ENCODE assay signal across 8 cellular contexts in genomic region chr9:96854877-96855273, GRCh38. TPM values are rescaled to one million over a fixed set of nuclear protein-coding genes. Genes with fewer than 3 reads are reported as not detected.
DNase-seq lines count a peak whose midpoint lies in the region; ATAC-seq, FAIRE-seq and TF ChIP-seq lines count a peak whose summit lies in the region.

No MANE protein-coding gene starts in this region.

- peaks cover 31% of the 10 kb centered on the region for H3K4me1 Mint-ChIP-seq in activated CD4-positive, alpha-beta T cell treated with anti-CD3 and anti-CD28 coated beads, Interleukin-2, amount 10 ng/mL, durations not matched to agents 7 days and 5 days
- peaks cover 48% of the 10 kb centered on the region for H3K4me1 Mint-ChIP-seq in activated T-helper 2 cell treated with anti-CD3 and anti-CD28 coated beads, Interferon-gamma antibody, Interleukin-2, Interleukin-4, amounts not matched to agents 10 μg/mL and 5 μg/mL and 100 μg/mL, durations not matched to agents 14 hours and 24 hours and 36 hours (ENCODE audit: low read depth)

- peaks cover 3% of the 10 kb centered on the region for H3K9me3 Mint-ChIP-seq in activated CD4-positive, alpha-beta T cell treated with anti-CD3 and anti-CD28 coated beads, Interleukin-2, amount 10 ng/mL, durations not matched to agents 7 days and 5 days
- peaks cover 4% of the 10 kb centered on the region for H3K9me3 Mint-ChIP-seq in activated T-helper 2 cell treated with anti-CD3 and anti-CD28 coated beads, Interferon-gamma antibody, Interleukin-2, Interleukin-4, amounts not matched to agents 10 μg/mL and 5 μg/mL and 100 μg/mL, durations not matched to agents 14 hours and 24 hours and 36 hours

- H3K9me3 ChIP-seq in kidney (ENCODE audit: control insufficient read depth in 1 of 2, low read length in 2 of 2) (no peaks in the 10 kb centered on the region), subcutaneous abdominal adipose tissue (ENCODE audit: control insufficient read depth in 5 of 5, low read length in 5 of 5) (no peaks in the 10 kb centered on the region)

- H3K4me3 ChIP-seq in kidney (ENCODE audit: low read length in 2 of 2) (peak overlapping the region; percentile 58 to 83), subcutaneous abdominal adipose tissue (ENCODE audit: low read depth in 1 of 5, low read length in 5 of 5) (peak overlapping the region; percentile 67 to 87 (median 85))

- no peaks in the 10 kb centered on the region for H3K27me3 ChIP-seq in subcutaneous abdominal adipose tissue (ENCODE audit: control insufficient read depth in 5 of 5, insufficient read depth in 4 of 5, low read length in 5 of 5)

- peaks cover 12% of the 10 kb centered on the region for H3K36me3 Mint-ChIP-seq in activated CD4-positive, alpha-beta T cell treated with anti-CD3 and anti-CD28 coated beads, Interleukin-2, amount 10 ng/mL, durations not matched to agents 7 days and 5 days (ENCODE audit: low read depth)
- peaks cover 15% of the 10 kb centered on the region for H3K36me3 Mint-ChIP-seq in activated T-helper 2 cell treated with anti-CD3 and anti-CD28 coated beads, Interferon-gamma antibody, Interleukin-2, Interleukin-4, amounts not matched to agents 10 μg/mL and 5 μg/mL and 100 μg/mL, durations not matched to agents 14 hours and 24 hours and 36 hours (ENCODE audit: low read depth)

- intact Hi-C loops in activated T-helper 2 cell treated with anti-CD3 and anti-CD28 coated beads, Interferon-gamma antibody, Interleukin-2, Interleukin-4, amounts not matched to agents 10 μg/mL and 5 μg/mL and 100 μg/mL, durations not matched to agents 14 hours and 24 hours and 36 hours (cut with micrococcal nuclease) = loop anchor here (1.0 to 10.0 kb wide), 6 partner anchors 77 to 740 kb away; partner anchors contain the start of genes ZNF367 and ZNF510
- intact Hi-C loops in kidney (cut with DNase I) = loop anchor here (10.0 kb wide), 1 partner anchor 540 kb away; no protein-coding TSS in a partner anchor

- no peak for TF ChIP-seq CTCF in kidney (IDR thresholded peaks at IDR 0.05; ENCODE audit: borderline replicate concordance, extremely low read depth, insufficient read depth)

- DNase-seq in activated CD4-positive, alpha-beta T cell treated with anti-CD3 and anti-CD28 coated beads, Interleukin-2, amount 10 ng/mL, durations not matched to agents 7 days and 5 days = no peak
- no peak for DNase-seq in activated CD4-positive, alpha-beta T cell treated with anti-CD3 and anti-CD28 coated beads for 4 hours
- DNase-seq in activated T-helper 2 cell treated with anti-CD3 and anti-CD28 coated beads, Interferon-gamma antibody, Interleukin-2, Interleukin-4, amounts not matched to agents 10 μg/mL and 5 μg/mL and 100 μg/mL, durations not matched to agents 14 hours and 24 hours and 36 hours (ENCODE audit: low spot score) = no peak
- no peak for DNase-seq in kidney
- no peak for DNase-seq in NCI-H526 (lab: John Stamatoyannopoulos, UW)
- no peak for DNase-seq in NCI-H226

- POLR2A ChIA-PET in activated CD4-positive, alpha-beta T cell treated with anti-CD3 and anti-CD28 coated beads, Interleukin-2, amount 10 ng/mL, durations not matched to agents 7 days and 5 days (lab: Charles Lee) = no interaction called here

- no peaks in the 10 kb centered on the region for H3K36me3 ChIP-seq in kidney (ENCODE audit: control insufficient read depth in 1 of 2, insufficient read depth in 2 of 2, low read length in 2 of 2)
- no peaks in the 10 kb centered on the region for H3K36me3 ChIP-seq in subcutaneous abdominal adipose tissue (ENCODE audit: control insufficient read depth in 5 of 5, insufficient read depth in 5 of 5, low read length in 5 of 5)

- peak overlapping the region; percentile 35 for H3K4me3 Mint-ChIP-seq in activated CD4-positive, alpha-beta T cell treated with anti-CD3 and anti-CD28 coated beads, Interleukin-2, amount 10 ng/mL, durations not matched to agents 7 days and 5 days
- H3K4me3 Mint-ChIP-seq in activated T-helper 2 cell treated with anti-CD3 and anti-CD28 coated beads, Interferon-gamma antibody, Interleukin-2, Interleukin-4, amounts not matched to agents 10 μg/mL and 5 μg/mL and 100 μg/mL, durations not matched to agents 14 hours and 24 hours and 36 hours (ENCODE audit: low read depth) = peak overlapping the region; percentile 62

- H3K27ac ChIP-seq in kidney (ENCODE audit: low read depth in 2 of 2, low read length in 2 of 2) = no peak overlapping the region
- no peak overlapping the region for H3K27ac ChIP-seq in subcutaneous abdominal adipose tissue (ENCODE audit: low read depth, low read length)

- H3K4me1 ChIP-seq in kidney (ENCODE audit: control insufficient read depth in 1 of 2, insufficient read depth in 1 of 2, low read depth in 1 of 2, low read length in 2 of 2) (peaks cover 8 to 9% of the 10 kb centered on the region in 2 donors), subcutaneous abdominal adipose tissue (ENCODE audit: control insufficient read depth in 5 of 5, insufficient read depth in 5 of 5, low read length in 5 of 5) (peaks cover 4 to 23% (median 18%) of the 10 kb centered on the region in 5 donors)

- no peak for FAIRE-seq in kidney (lab: Jason Lieb, UNC)

- H3K27ac Mint-ChIP-seq in activated CD4-positive, alpha-beta T cell treated with anti-CD3 and anti-CD28 coated beads, Interleukin-2, amount 10 ng/mL, durations not matched to agents 7 days and 5 days = no peak overlapping the region
- H3K27ac Mint-ChIP-seq in activated T-helper 2 cell treated with anti-CD3 and anti-CD28 coated beads, Interferon-gamma antibody, Interleukin-2, Interleukin-4, amounts not matched to agents 10 μg/mL and 5 μg/mL and 100 μg/mL, durations not matched to agents 14 hours and 24 hours and 36 hours = no peak overlapping the region

- H3K27me3 Mint-ChIP-seq in activated CD4-positive, alpha-beta T cell treated with anti-CD3 and anti-CD28 coated beads, Interleukin-2, amount 10 ng/mL, durations not matched to agents 7 days and 5 days = peaks cover 19% of the 10 kb centered on the region
- H3K27me3 Mint-ChIP-seq in activated T-helper 2 cell treated with anti-CD3 and anti-CD28 coated beads, Interferon-gamma antibody, Interleukin-2, Interleukin-4, amounts not matched to agents 10 μg/mL and 5 μg/mL and 100 μg/mL, durations not matched to agents 14 hours and 24 hours and 36 hours (ENCODE audit: low read depth) = peaks cover 17% of the 10 kb centered on the region

- no peak for ATAC-seq in GM21360 (IDR thresholded peaks at IDR 0.05; ENCODE audit: unreplicated experiment)

- CTCF ChIA-PET in activated CD4-positive, alpha-beta T cell treated with anti-CD3 and anti-CD28 coated beads, Interleukin-2, amount 10 ng/mL, durations not matched to agents 7 days and 5 days (lab: Charles Lee) = interaction anchor here (1.1 to 1.2 kb wide), 2 partner anchors 10 to 19 kb away, joined by 3 to 4 read pairs; no protein-coding TSS in a partner anchor

- H3K9ac ChIP-seq in kidney (ENCODE audit: low read length in 2 of 2) (no peak overlapping the region), subcutaneous abdominal adipose tissue (ENCODE audit: low read length in 5 of 5) (peak overlapping the region in 2 of 5 donors; percentile 47 to 94)

RNA-seq across cellular contexts. Expression of gene ZNF782, which starts 0.6 kb away (rescaled TPM):
- total RNA-seq in activated CD4-positive, alpha-beta T cell treated with anti-CD3 and anti-CD28 coated beads, Interleukin-2, amount 10 ng/mL, durations not matched to agents 7 days and 5 days = 1 to 10 TPM; 4.1 to 5.9 TPM
- 4.5 and 4.7 TPM in 2 replicates for total RNA-seq in activated T-helper 2 cell treated with anti-CD3 and anti-CD28 coated beads, Interferon-gamma antibody, Interleukin-2, Interleukin-4, amounts not matched to agents 10 μg/mL and 5 μg/mL and 100 μg/mL, durations not matched to agents 14 hours and 24 hours and 36 hours
- 7.0 TPM for total RNA-seq in kidney
- polyA plus RNA-seq in kidney (ENCODE audit: insufficient read depth, low read depth, low replicate concordance) = 2.7 TPM
